ENCODE assay signal across 8 cellular contexts in the genomic region with DNA sequence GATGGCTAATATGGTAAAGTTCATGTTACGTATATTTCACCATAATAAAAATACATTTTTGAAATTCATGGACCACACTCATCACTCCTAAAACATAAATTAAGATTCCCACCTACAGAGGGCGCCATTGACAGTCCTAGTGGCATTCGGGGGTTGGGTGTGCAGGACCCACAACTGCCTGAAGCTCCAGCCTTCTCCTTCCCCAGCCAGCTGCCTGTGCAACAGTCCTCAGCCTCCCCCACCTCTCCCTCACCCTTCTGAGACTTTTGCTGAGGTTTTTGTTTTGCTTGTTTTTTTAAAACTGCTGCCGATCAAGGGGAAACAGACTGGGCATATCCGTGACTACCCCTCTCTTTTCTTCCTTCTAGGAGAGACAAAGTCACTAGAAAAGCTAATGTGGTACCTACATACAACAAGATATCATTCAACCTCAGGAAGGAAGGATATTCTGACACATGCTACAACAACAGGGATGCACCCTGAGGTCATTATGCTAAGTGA.
DNase-seq lines count a peak whose midpoint lies in the region; ATAC-seq and TF ChIP-seq lines count a peak whose summit lies in the region.

No MANE protein-coding gene starts in this region.

- H3K9me3 ChIP-seq in WERI-Rb-1 (ENCODE audit: severe bottlenecking) = no peaks in the 10 kb centered on the region

- no peak overlapping the region for H3K4me3 ChIP-seq in WERI-Rb-1 (ENCODE audit: low read depth, low read length)

- H3K36me3 ChIP-seq in WERI-Rb-1 = no peaks in the 10 kb centered on the region

- peak; percentile 72 for TF ChIP-seq CTCF in WERI-Rb-1 (IDR thresholded peaks at IDR 0.05; ENCODE audit: low read depth, low read length)

- no peak overlapping the region for H3K27ac ChIP-seq in WERI-Rb-1

- DNase-seq in NCI-H510A treated with DMSO at 0.1 percent for 48 hours (lab: John Stamatoyannopoulos, UW) = peak; percentile 38
- DNase-seq in NCI-H510A (lab: John Stamatoyannopoulos, UW) = no peak
- peak; percentile 75 for DNase-seq in NCI-H2107 treated with DMSO at 0.1 percent for 48 hours (lab: John Stamatoyannopoulos, UW; ENCODE audit: unreplicated experiment)
- peak; percentile 71 for DNase-seq in WERI-Rb-1
- DNase-seq in cerebellar cortex (ENCODE audit: low spot score) = peak; percentile 68
- peak; percentile 92 for DNase-seq in left kidney (ENCODE audit: low read depth, low spot score)
- DNase-seq in stimulated activated CD4-positive, alpha-beta T cell treated with anti-CD3 and anti-CD28 coated beads, TNF-alpha, amount 100 ng/mL, for 48 hours (ENCODE audit: low read depth in 3 of 3) = peak; percentile 29 to 72 (median 46)

- no peaks in the 10 kb centered on the region for H3K27me3 ChIP-seq in WERI-Rb-1 (ENCODE audit: insufficient read depth, low read depth, severe bottlenecking)

- no peak for ATAC-seq in GM21360 (IDR thresholded peaks at IDR 0.05; ENCODE audit: unreplicated experiment)
